In the genomic region with DNA sequence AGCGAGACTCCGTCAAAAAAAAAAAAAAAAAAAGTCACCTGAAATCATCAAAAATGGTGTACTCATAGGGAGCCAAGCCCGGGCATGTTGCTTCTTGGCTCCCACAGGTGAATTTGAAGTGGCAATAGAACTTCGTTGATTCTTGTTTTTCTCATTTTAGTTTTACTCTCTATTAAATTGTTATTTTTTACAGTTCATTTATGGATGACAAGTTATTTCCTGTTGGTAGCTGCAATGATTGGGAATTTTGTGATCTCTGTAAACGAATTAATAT, we compare ENCODE assay signal across 1 cellular context.
TF ChIP-seq lines count a peak whose summit lies in the region.

No MANE protein-coding gene starts in this region.

TF ChIP-seq in WTC11, 78 proteins besides CTCF, POLR2A, EP300 and RAD21 (continued from another document):
- TF ChIP-seq, protein P1, sequence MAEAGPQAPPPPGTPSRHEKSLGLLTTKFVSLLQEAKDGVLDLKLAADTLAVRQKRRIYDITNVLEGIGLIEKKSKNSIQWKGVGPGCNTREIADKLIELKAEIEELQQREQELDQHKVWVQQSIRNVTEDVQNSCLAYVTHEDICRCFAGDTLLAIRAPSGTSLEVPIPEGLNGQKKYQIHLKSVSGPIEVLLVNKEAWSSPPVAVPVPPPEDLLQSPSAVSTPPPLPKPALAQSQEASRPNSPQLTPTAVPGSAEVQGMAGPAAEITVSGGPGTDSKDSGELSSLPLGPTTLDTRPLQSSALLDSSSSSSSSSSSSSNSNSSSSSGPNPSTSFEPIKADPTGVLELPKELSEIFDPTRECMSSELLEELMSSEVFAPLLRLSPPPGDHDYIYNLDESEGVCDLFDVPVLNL (CRISPR knock-in tag; IDR thresholded peaks at IDR 0.05; ENCODE audit: borderline replicate concordance, low read depth) = no peak
- TF ChIP-seq PRRX2 (CRISPR knock-in tag; IDR thresholded peaks at IDR 0.05) (no peak), EMX1 (CRISPR knock-in tag; IDR thresholded peaks at IDR 0.05) (no peak), MYBL2 (CRISPR knock-in tag; IDR thresholded peaks at IDR 0.05) (no peak)
- TF ChIP-seq, protein P2, sequence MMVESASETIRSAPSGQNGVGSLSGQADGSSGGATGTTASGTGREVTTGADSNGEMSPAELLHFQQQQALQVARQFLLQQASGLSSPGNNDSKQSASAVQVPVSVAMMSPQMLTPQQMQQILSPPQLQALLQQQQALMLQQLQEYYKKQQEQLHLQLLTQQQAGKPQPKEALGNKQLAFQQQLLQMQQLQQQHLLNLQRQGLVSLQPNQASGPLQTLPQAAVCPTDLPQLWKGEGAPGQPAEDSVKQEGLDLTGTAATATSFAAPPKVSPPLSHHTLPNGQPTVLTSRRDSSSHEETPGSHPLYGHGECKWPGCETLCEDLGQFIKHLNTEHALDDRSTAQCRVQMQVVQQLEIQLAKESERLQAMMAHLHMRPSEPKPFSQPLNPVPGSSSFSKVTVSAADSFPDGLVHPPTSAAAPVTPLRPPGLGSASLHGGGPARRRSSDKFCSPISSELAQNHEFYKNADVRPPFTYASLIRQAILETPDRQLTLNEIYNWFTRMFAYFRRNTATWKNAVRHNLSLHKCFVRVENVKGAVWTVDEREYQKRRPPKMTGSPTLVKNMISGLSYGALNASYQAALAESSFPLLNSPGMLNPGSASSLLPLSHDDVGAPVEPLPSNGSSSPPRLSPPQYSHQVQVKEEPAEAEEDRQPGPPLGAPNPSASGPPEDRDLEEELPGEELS (CRISPR knock-in tag; IDR thresholded peaks at IDR 0.05) = no peak
- TF ChIP-seq, protein P3, sequence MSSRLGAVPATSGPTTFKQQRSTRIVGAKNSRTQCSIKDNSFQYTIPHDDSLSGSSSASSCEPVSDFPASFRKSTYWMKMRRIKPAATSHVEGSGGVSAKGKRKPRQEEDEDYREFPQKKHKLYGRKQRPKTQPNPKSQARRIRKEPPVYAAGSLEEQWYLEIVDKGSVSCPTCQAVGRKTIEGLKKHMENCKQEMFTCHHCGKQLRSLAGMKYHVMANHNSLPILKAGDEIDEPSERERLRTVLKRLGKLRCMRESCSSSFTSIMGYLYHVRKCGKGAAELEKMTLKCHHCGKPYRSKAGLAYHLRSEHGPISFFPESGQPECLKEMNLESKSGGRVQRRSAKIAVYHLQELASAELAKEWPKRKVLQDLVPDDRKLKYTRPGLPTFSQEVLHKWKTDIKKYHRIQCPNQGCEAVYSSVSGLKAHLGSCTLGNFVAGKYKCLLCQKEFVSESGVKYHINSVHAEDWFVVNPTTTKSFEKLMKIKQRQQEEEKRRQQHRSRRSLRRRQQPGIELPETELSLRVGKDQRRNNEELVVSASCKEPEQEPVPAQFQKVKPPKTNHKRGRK (CRISPR knock-in tag; IDR thresholded peaks at IDR 0.05; ENCODE audit: borderline replicate concordance) = no peak
